ENCODE assay signal across 26 cellular contexts in the genomic region with DNA sequence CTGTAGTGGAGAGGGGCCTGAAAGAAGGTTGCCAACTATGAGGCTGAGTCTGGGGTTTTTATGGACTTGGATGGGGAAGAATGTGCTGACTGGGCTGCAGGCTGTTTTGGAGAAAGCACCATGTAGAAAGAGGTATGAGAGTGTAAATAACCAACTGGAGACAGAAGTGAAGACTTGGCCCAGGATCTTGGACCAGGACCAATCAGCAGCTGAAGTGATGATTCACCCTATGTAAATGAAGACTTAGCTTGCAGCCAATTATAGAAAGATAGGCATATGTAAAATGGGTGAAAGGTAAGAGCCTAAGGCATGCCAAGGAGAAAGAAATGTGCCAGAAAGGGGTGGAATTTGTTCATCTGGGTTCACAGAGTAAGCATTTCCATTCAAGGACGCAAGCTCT.
DNase-seq lines count a peak whose midpoint lies in the region; FAIRE-seq and TF ChIP-seq lines count a peak whose summit lies in the region.
"Had no signal": no experiment of that assay in that cellular context is flagged by ENCODE, and none has a peak within 500 bp of the region (broad histone marks: within the 10 kb centered on the region; RNA-seq: fewer than 3 reads in every experiment).

No MANE protein-coding gene starts in this region.

- H3K27me3 ChIP-seq in endodermal cell (ENCODE audit: control insufficient read depth, insufficient read depth, low read length, poor library complexity, severe bottlenecking) (no peaks in the 10 kb centered on the region), neural progenitor cell (no peaks in the 10 kb centered on the region), Caco-2 (replicated peaks; ENCODE audit: control insufficient read depth, insufficient read depth, low read length) (no peaks in the 10 kb centered on the region)
- H3K27me3 ChIP-seq: BLaER1, neutrophil had no signal

- H3K4me3 Mint-ChIP-seq in endodermal cell (no peak overlapping the region), neural progenitor cell (no peak overlapping the region), Caco-2 (ENCODE audit: unreplicated experiment) (no peak overlapping the region)
- H3K4me3 Mint-ChIP-seq: activated T-cell treated with anti-CD3 and anti-CD28 coated beads, Interleukin-2, amount 50 U/mL, for 72 hours; stimulated activated naive CD8-positive, alpha-beta T cell treated with anti-CD3 and anti-CD28 coated beads, Interleukin-15, amount 100 ng/mL, for 72 hours had no signal

- BruUV-seq in Caco-2 (replicated peaks; lab: Mats Ljungman, UMichigan), result no TSS peak

- intact Hi-C loops in Caco-2 (cut with micrococcal nuclease; ENCODE audit: unreplicated experiment), result no loop called here

- 88% methylated on average over 1 of the region's 1 CpG; no CpG with 5 or more reads in 1 of the 2 experiments for WGBS in endodermal cell (ENCODE audit: insufficient coverage in 1 of 2, insufficient read length in 1 of 2), 2 experiments

- peaks cover 10% of the 10 kb centered on the region for H3F3A ChIP-seq in neural progenitor cell (ENCODE audit: low read depth)

- DNase-seq in H4 (ENCODE audit: low spot score) (peak; percentile 17), SK-N-MC (ENCODE audit: low read depth, low spot score) (no peak), endodermal cell (peak; percentile 50), neural progenitor cell (ENCODE audit: low spot score) (no peak), D721Med (ENCODE audit: insufficient read length, low spot score) (no peak), Caco-2 (no peak), urothelium cell line (ENCODE audit: low spot score) (no peak), GOT3 (lab: John Stamatoyannopoulos, UW) (no peak)
- DNase-seq: activated CD4-positive, alpha-beta T cell treated with anti-CD3 and anti-CD28 coated beads, Interleukin-2, amount 50 U/mL, for 4 hours; activated naive CD4-positive, alpha-beta T cell; activated T-cell treated with anti-CD3 and anti-CD28 coated beads, Interleukin-2, amount 50 U/mL, for 72 hours; DMS79; GDM1; glutamatergic neuron; IMR-90; left ventricle myocardium inferior; NCI-H1092; NCI-H1694; NCI-H748 treated with DMSO at 0.1 percent for 48 hours; stimulated activated CD4-positive, alpha-beta T cell treated with anti-CD3 and anti-CD28 coated beads, Interleukin-12 subunit alpha, Interleukin-12 subunit beta, amount 100 ng/mL, for 4 hours; stimulated activated CD4-positive, alpha-beta T cell treated with anti-CD3 and anti-CD28 coated beads, Interleukin-2, amount 100 ng/mL, for 48 hours; stimulated activated naive CD8-positive, alpha-beta T cell treated with anti-CD3 and anti-CD28 coated beads, Interleukin-15, amount 100 ng/mL, for 72 hours had no signal

- POLR2A ChIA-PET in Caco-2 (lab: Charles Lee), result no interaction called here

- H3K9ac ChIP-seq in SK-N-MC (ENCODE audit: insufficient read length), result no peak overlapping the region
- H3K9ac ChIP-seq in endodermal cell (ENCODE audit: extremely low read depth, low read length, poor library complexity, severe bottlenecking), result no peak overlapping the region
- H3K9ac ChIP-seq in neural progenitor cell, result no peak overlapping the region
- H3K9ac ChIP-seq: BLaER1 had no signal

- H3K36me3 Mint-ChIP-seq in endodermal cell (ENCODE audit: low read depth) (no peaks in the 10 kb centered on the region), neural progenitor cell (peaks cover 3% of the 10 kb centered on the region), Caco-2 (ENCODE audit: insufficient read depth, unreplicated experiment) (no peaks in the 10 kb centered on the region)

- H3K4me2 ChIP-seq in neural progenitor cell, result no peak overlapping the region
- H3K4me2 ChIP-seq: BLaER1 had no signal

- FAIRE-seq in D721Med (lab: Jason Lieb, UNC), result no peak
- FAIRE-seq in urothelium cell line (lab: Jason Lieb, UNC), result no peak
- FAIRE-seq: keratinocyte had no signal

- peak overlapping the region; percentile 75 for H3K27ac ChIP-seq in SK-N-MC
- no peak overlapping the region for H3K27ac ChIP-seq in endodermal cell (ENCODE audit: low read depth, low read length)
- H3K27ac ChIP-seq in neural progenitor cell, result no peak overlapping the region
- H3K27ac ChIP-seq: BLaER1, epithelial cell of prostate, left ventricle myocardium inferior, neutrophil had no signal

- no peaks in the 10 kb centered on the region for H3K4me1 ChIP-seq in endodermal cell (ENCODE audit: control insufficient read depth, insufficient read depth, low read length)
- peaks cover 29% of the 10 kb centered on the region for H3K4me1 ChIP-seq in neural progenitor cell
- H3K4me1 ChIP-seq in Caco-2, result no peaks in the 10 kb centered on the region
- H3K4me1 ChIP-seq: BLaER1, left ventricle myocardium inferior had no signal

- peaks cover 5% of the 10 kb centered on the region; the same call in 1 of the 2 replicates for H3K9me3 ChIP-seq in SK-N-MC (ENCODE audit: low read depth, low read length)
- H3K9me3 ChIP-seq in endodermal cell (ENCODE audit: control insufficient read depth, low read length), result no peaks in the 10 kb centered on the region
- H3K9me3 ChIP-seq in neural progenitor cell (ENCODE audit: low read depth), result no peaks in the 10 kb centered on the region
- no peaks in the 10 kb centered on the region for H3K9me3 ChIP-seq in Caco-2
- H3K9me3 ChIP-seq: left ventricle myocardium inferior, neutrophil had no signal

- no peaks in the 10 kb centered on the region for H3K79me2 ChIP-seq in neural progenitor cell (ENCODE audit: low read depth)

- TF ChIP-seq CTCF in endodermal cell (conservative IDR thresholded peaks at IDR 0.05), result no peak
- no peak for TF ChIP-seq CTCF in neural progenitor cell (IDR thresholded peaks at IDR 0.05)
- no peak for TF ChIP-seq CTCF in D721Med (IDR thresholded peaks at IDR 0.05; ENCODE audit: insufficient read depth, missing control alignments)
- TF ChIP-seq CTCF in Caco-2 (IDR thresholded peaks at IDR 0.05; ENCODE audit: insufficient read depth in 1 of 2, low read depth in 1 of 2, low read length in 1 of 2, severe bottlenecking in 1 of 2, unreplicated experiment in 1 of 2), result no peak

- CTCF ChIA-PET in Caco-2 (lab: Charles Lee), result no interaction called here

- H4K20me1 ChIP-seq in neural progenitor cell (ENCODE audit: low read depth), result no peaks in the 10 kb centered on the region
- H4K20me1 ChIP-seq: BLaER1 had no signal

- peak overlapping the region; percentile 58 for H2AFZ ChIP-seq in neural progenitor cell (replicated peaks)

- H3K36me3 ChIP-seq in SK-N-MC (ENCODE audit: insufficient read depth, low read length) (no peaks in the 10 kb centered on the region), endodermal cell (ENCODE audit: control insufficient read depth, insufficient read depth, low read length) (no peaks in the 10 kb centered on the region), neural progenitor cell (no peaks in the 10 kb centered on the region), Caco-2 (ENCODE audit: control insufficient read depth, insufficient read depth, low read length) (no peaks in the 10 kb centered on the region)
- H3K36me3 ChIP-seq: BLaER1, left ventricle myocardium inferior, neutrophil had no signal

- peaks cover 4% of the 10 kb centered on the region for H3K9me3 Mint-ChIP-seq in endodermal cell
- peaks cover 18% of the 10 kb centered on the region for H3K9me3 Mint-ChIP-seq in neural progenitor cell
- no peaks in the 10 kb centered on the region for H3K9me3 Mint-ChIP-seq in Caco-2 (ENCODE audit: unreplicated experiment)
- H3K9me3 Mint-ChIP-seq: stimulated activated naive CD8-positive, alpha-beta T cell treated with anti-CD3 and anti-CD28 coated beads, Interleukin-15, amount 100 ng/mL, for 72 hours had no signal

- H3K27ac Mint-ChIP-seq in endodermal cell (no peak overlapping the region), neural progenitor cell (peak overlapping the region; percentile 5), Caco-2 (ENCODE audit: unreplicated experiment) (no peak overlapping the region)
- H3K27ac Mint-ChIP-seq: activated T-cell treated with anti-CD3 and anti-CD28 coated beads, Interleukin-2, amount 50 U/mL, for 72 hours; stimulated activated naive CD8-positive, alpha-beta T cell treated with anti-CD3 and anti-CD28 coated beads, Interleukin-15, amount 100 ng/mL, for 72 hours had no signal

- H3K27me3 Mint-ChIP-seq in endodermal cell (ENCODE audit: insufficient read depth) (peaks cover 11% of the 10 kb centered on the region), neural progenitor cell (ENCODE audit: insufficient read depth, low read depth) (peaks cover 2% of the 10 kb centered on the region), Caco-2 (ENCODE audit: insufficient read depth, unreplicated experiment) (peaks cover 3% of the 10 kb centered on the region)
- H3K27me3 Mint-ChIP-seq: stimulated activated naive CD8-positive, alpha-beta T cell treated with anti-CD3 and anti-CD28 coated beads, Interleukin-15, amount 100 ng/mL, for 72 hours had no signal

- H3K4me1 Mint-ChIP-seq in endodermal cell (peaks cover 20% of the 10 kb centered on the region), neural progenitor cell (peaks cover 23% of the 10 kb centered on the region), Caco-2 (ENCODE audit: low read depth, unreplicated experiment) (no peaks in the 10 kb centered on the region)
- H3K4me1 Mint-ChIP-seq: stimulated activated naive CD8-positive, alpha-beta T cell treated with anti-CD3 and anti-CD28 coated beads, Interleukin-15, amount 100 ng/mL, for 72 hours had no signal

- H3K4me3 ChIP-seq in SK-N-MC, result peak overlapping the region; percentile 49; the same call in 1 of the 2 replicates
- no peak overlapping the region for H3K4me3 ChIP-seq in endodermal cell (ENCODE audit: low read length)
- no peak overlapping the region for H3K4me3 ChIP-seq in neural progenitor cell
- H3K4me3 ChIP-seq in Caco-2 (ENCODE audit: low read depth, low read length), result no peak overlapping the region
- H3K4me3 ChIP-seq: BLaER1, left ventricle myocardium inferior had no signal

Comparison
In these comparisons a context has a peak if more than half of its experiments do, and no peak if none do; other contexts are left out.
1. DNase-seq: peak in H4 (single experiment) and endodermal cell (single experiment); none in SK-N-MC (single experiment), neural progenitor cell (single experiment), D721Med (single experiment), Caco-2 (0 of 2), urothelium cell line (single experiment) and GOT3 (single experiment).